8 cellular contexts compared by ENCODE assay signal in genomic region chr2:47057732-47058012, GRCh38.
DNase-seq lines count a peak whose midpoint lies in the region; ATAC-seq and TF ChIP-seq lines count a peak whose summit lies in the region.

No MANE protein-coding gene starts in this region.

- H3K36me3 ChIP-seq in breast epithelium (no peaks in the 10 kb centered on the region), mammary epithelial cell (ENCODE audit: insufficient read depth, low read length) (peaks cover 2% of the 10 kb centered on the region), upper lobe of left lung (peaks cover 0 to 29% (median 10%) of the 10 kb centered on the region in 4 donors)
- peaks cover 0 to 29% (median 0%) of the 10 kb centered on the region in 3 experiments for H3K36me3 ChIP-seq in naive thymus-derived CD4-positive, alpha-beta T cell (ENCODE audit: control insufficient read depth in 2 of 3, insufficient read depth in 3 of 3, low read length in 3 of 3)

- TF ChIP-seq EP300 in upper lobe of left lung (IDR thresholded peaks at IDR 0.05), result no peak

- TF ChIP-seq POLR2A in breast epithelium (IDR thresholded peaks at IDR 0.05) (no peak), upper lobe of left lung (IDR thresholded peaks at IDR 0.05) (no peak)

- H3K4me1 ChIP-seq in breast epithelium (peaks cover 0 to 10% of the 10 kb centered on the region in 2 donors), mammary epithelial cell (ENCODE audit: insufficient read depth, low read length) (no peaks in the 10 kb centered on the region), upper lobe of left lung (peaks cover 43 to 47% (median 45%) of the 10 kb centered on the region in 4 donors), foreskin keratinocyte (no peaks in the 10 kb centered on the region)
- peaks cover 0 to 19% of the 10 kb centered on the region in 2 donors for H3K4me1 ChIP-seq in naive thymus-derived CD4-positive, alpha-beta T cell (ENCODE audit: control insufficient read depth in 2 of 2, insufficient read depth in 2 of 2, low read length in 2 of 2)

- no peak for DNase-seq in breast epithelium (ENCODE audit: low spot score in 2 of 2)
- no peak for DNase-seq in mammary epithelial cell
- DNase-seq in naive thymus-derived CD4-positive, alpha-beta T cell, result no peak
- DNase-seq in upper lobe of left lung, result no peak
- no peak for DNase-seq in NCI-H524 treated with DMSO at 0.1 percent for 48 hours (lab: John Stamatoyannopoulos, UW)
- DNase-seq in RKO (ENCODE audit: low spot score), result no peak
- no peak for DNase-seq in foreskin keratinocyte

- H3K9me3 ChIP-seq in breast epithelium, result no peaks in the 10 kb centered on the region
- no peaks in the 10 kb centered on the region for H3K9me3 ChIP-seq in mammary epithelial cell (replicated peaks; ENCODE audit: insufficient read depth, low read length)
- H3K9me3 ChIP-seq in naive thymus-derived CD4-positive, alpha-beta T cell (ENCODE audit: control insufficient read depth in 2 of 3, low read length in 3 of 3), result no peaks in the 10 kb centered on the region
- H3K9me3 ChIP-seq in upper lobe of left lung, result no peaks in the 10 kb centered on the region

- H3K9me3 Mint-ChIP-seq in brain, result no peaks in the 10 kb centered on the region
- no peaks in the 10 kb centered on the region for H3K9me3 Mint-ChIP-seq in naive thymus-derived CD4-positive, alpha-beta T cell

- no peak overlapping the region for H2AFZ ChIP-seq in mammary epithelial cell (ENCODE audit: low read depth, low read length)

- POLR2A ChIA-PET in naive thymus-derived CD4-positive, alpha-beta T cell (lab: Charles Lee), result no interaction called here

- H3K9ac ChIP-seq in mammary epithelial cell (ENCODE audit: insufficient read depth, low read length), result no peak overlapping the region

- in situ Hi-C loops in mammary epithelial cell (cut with MboI; ENCODE audit: low sequenced_read_pairs in 2 of 2), result no loop called here

- peaks cover 17% of the 10 kb centered on the region for H3K36me3 Mint-ChIP-seq in brain
- peaks cover 0 to 47% (median 4%) of the 10 kb centered on the region in 5 donors for H3K36me3 Mint-ChIP-seq in naive thymus-derived CD4-positive, alpha-beta T cell

- CTCF ChIA-PET in mammary epithelial cell (lab: Charles Lee; ENCODE audit: low non-redundant PET), result interaction anchor here (0.6 kb wide), 1 partner anchor 17 kb away, joined by 3 read pairs; no protein-coding TSS in a partner anchor
- CTCF ChIA-PET in naive thymus-derived CD4-positive, alpha-beta T cell (lab: Charles Lee), result no interaction called here

- no peaks in the 10 kb centered on the region for H4K20me1 ChIP-seq in mammary epithelial cell (ENCODE audit: insufficient read depth, low read length)

- H3K27ac Mint-ChIP-seq in brain, result peak overlapping the region; percentile 78 to 95 (median 91)
- peak overlapping the region; percentile 56 to 85 (median 70) for H3K27ac Mint-ChIP-seq in naive thymus-derived CD4-positive, alpha-beta T cell

- H3K4me3 ChIP-seq in breast epithelium (no peak overlapping the region), mammary epithelial cell (replicated peaks in 1 of 3; ENCODE audit: insufficient read depth in 1 of 3, low read depth in 2 of 3, low read length in 3 of 3) (no peak overlapping the region), upper lobe of left lung (no peak overlapping the region)
- H3K4me3 ChIP-seq in naive thymus-derived CD4-positive, alpha-beta T cell (ENCODE audit: low read length), result no peak overlapping the region

- H3K27me3 Mint-ChIP-seq in brain, result no peaks in the 10 kb centered on the region
- H3K27me3 Mint-ChIP-seq in naive thymus-derived CD4-positive, alpha-beta T cell, result no peaks in the 10 kb centered on the region

- BruUV-seq in mammary epithelial cell (replicated peaks; lab: Mats Ljungman, UMichigan), result no TSS peak

- dilution Hi-C loops in mammary epithelial cell (cut with HindIII; ENCODE audit: low sequenced_read_pairs), result no loop called here

- TF ChIP-seq CTCF in breast epithelium (IDR thresholded peaks at IDR 0.05) (no peak), mammary epithelial cell (conservative IDR thresholded peaks at IDR 0.05 in 1 of 2, IDR thresholded peaks at IDR 0.05 in 1 of 2; ENCODE audit: extremely low read depth in 1 of 2, insufficient read depth in 1 of 2, low read depth in 1 of 2, low read length in 2 of 2) (no peak), brain (conservative IDR thresholded peaks at IDR 0.05) (no peak), upper lobe of left lung (IDR thresholded peaks at IDR 0.05) (no peak), foreskin keratinocyte (conservative IDR thresholded peaks at IDR 0.05) (no peak)

- H3K27me3 ChIP-seq in breast epithelium (no peaks in the 10 kb centered on the region), mammary epithelial cell (ENCODE audit: insufficient read depth, low read length) (no peaks in the 10 kb centered on the region), upper lobe of left lung (no peaks in the 10 kb centered on the region), foreskin keratinocyte (no peaks in the 10 kb centered on the region)
- no peaks in the 10 kb centered on the region for H3K27me3 ChIP-seq in naive thymus-derived CD4-positive, alpha-beta T cell (ENCODE audit: control insufficient read depth in 2 of 2, insufficient read depth in 2 of 2, low read length in 2 of 2)

- H3K79me2 ChIP-seq in mammary epithelial cell (ENCODE audit: insufficient read depth, low read length), result no peaks in the 10 kb centered on the region

- no CpG with 5 or more reads among the region's 1 CpG for WGBS in mammary epithelial cell (ENCODE audit: low coverage, missing lambda C conversion rate)
- 20% methylated on average over 1 of the region's 1 CpG for WGBS in upper lobe of left lung, 2 donors

- ATAC-seq in naive thymus-derived CD4-positive, alpha-beta T cell, result no peak
- no peak for ATAC-seq in upper lobe of left lung (ENCODE audit: low FRiP score in 2 of 2)
- ATAC-seq in foreskin keratinocyte, result no peak

- H3K27ac ChIP-seq in breast epithelium (peak overlapping the region; percentile 71 to 89), mammary epithelial cell (ENCODE audit: insufficient read depth, low read depth, low read length) (no peak overlapping the region), upper lobe of left lung (peak overlapping the region; percentile 74 to 90 (median 82)), foreskin keratinocyte (no peak overlapping the region)
- H3K27ac ChIP-seq in naive thymus-derived CD4-positive, alpha-beta T cell (ENCODE audit: low read depth, low read length), result no peak overlapping the region

- intact Hi-C loops in breast epithelium (cut with DNase I; ENCODE audit: low total_unique reads) (no loop called here), mammary epithelial cell (cut with micrococcal nuclease) (no loop called here)
- intact Hi-C loops in naive thymus-derived CD4-positive, alpha-beta T cell (cut with micrococcal nuclease), result no loop called here

- H3K4me3 Mint-ChIP-seq in brain, result peak overlapping the region in 1 of 5 experiments; percentile 34
- H3K4me3 Mint-ChIP-seq in naive thymus-derived CD4-positive, alpha-beta T cell, result peak overlapping the region in 3 of 10 donors; percentile 31 to 41 (median 35)

- H3K4me2 ChIP-seq in mammary epithelial cell (ENCODE audit: insufficient read depth, low read depth, low read length), result no peak overlapping the region

- H3K4me1 Mint-ChIP-seq in brain, result peaks cover 68% of the 10 kb centered on the region
- peaks cover 20 to 46% (median 34%) of the 10 kb centered on the region in 7 donors for H3K4me1 Mint-ChIP-seq in naive thymus-derived CD4-positive, alpha-beta T cell

Comparison
In these comparisons a context has a peak if more than half of its experiments do, and no peak if none do; other contexts are left out.
1. H3K27ac ChIP-seq: peak in breast epithelium (2 of 2) and upper lobe of left lung (4 of 4); none in mammary epithelial cell (single experiment), naive thymus-derived CD4-positive, alpha-beta T cell (single experiment) and foreskin keratinocyte (single experiment).